Comparison of ENCODE assay signal across 33 cellular contexts in the genomic region with DNA sequence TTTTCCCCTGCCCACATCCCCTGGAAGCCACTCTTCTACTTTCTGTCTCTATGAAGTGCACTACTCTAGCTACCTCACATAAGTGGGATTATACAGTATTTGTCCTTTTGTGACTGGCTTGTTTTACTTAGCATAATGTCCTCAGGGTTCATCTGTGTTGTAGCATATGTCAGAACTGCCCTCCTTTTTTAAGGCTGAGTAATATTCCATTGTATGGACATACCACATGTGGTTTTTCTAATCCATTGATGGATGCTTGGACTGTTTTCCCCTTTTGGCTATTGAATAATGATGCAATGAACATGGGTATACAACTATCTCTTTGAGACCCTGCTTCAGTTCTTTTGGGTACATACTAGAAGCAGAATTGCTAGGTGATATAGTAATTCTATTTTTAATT.
"Had no signal": no experiment of that assay in that cellular context is flagged by ENCODE, and none has a peak within 500 bp of the region (broad histone marks: within the 10 kb centered on the region; RNA-seq: fewer than 3 reads in every experiment).

No MANE protein-coding gene starts in this region.

- ATAC-seq: activated CD8-positive, alpha-beta T cell treated with anti-CD3 and anti-CD28 coated beads for 36 hours; activated T-cell treated with anti-CD3 and anti-CD28 coated beads, Interleukin-2, amount 50 U/mL, for 72 hours; activated T-helper 17 cell treated with anti-CD3 and anti-CD28 coated beads, Interleukin-2, amount 50 U/mL, for 72 hours; PC-3; Right ventricle myocardium inferior had no signal

- H3K27me3 Mint-ChIP-seq: activated CD4-positive, alpha-beta T cell treated with anti-CD3 and anti-CD28 coated beads, Interleukin-2, amount 10 ng/mL, durations not matched to agents 24 days and 14 days; activated CD8-positive, alpha-beta T cell treated with anti-CD3 and anti-CD28 coated beads for 36 hours; activated naive CD8-positive, alpha-beta T cell treated with anti-CD3 and anti-CD28 coated beads for 36 hours; activated T-helper 17 cell treated with anti-CD3 and anti-CD28 coated beads, Interleukin-2, amount 50 U/mL, for 72 hours; central memory CD8-positive, alpha-beta T cell had no signal

- H3K4me3 ChIP-seq: Peyer's patch had no signal

- H3K27ac ChIP-seq: brain microvascular endothelial cell, Peyer's patch, WERI-Rb-1 had no signal

- H3K27me3 ChIP-seq: brain microvascular endothelial cell, Peyer's patch had no signal

- DNase-seq: activated CD4-positive, alpha-beta T cell treated with anti-CD3 and anti-CD28 coated beads, Interleukin-2, amount 10 ng/mL, durations not matched to agents 24 days and 14 days; activated CD4-positive, alpha-beta T cell treated with anti-CD3 and anti-CD28 coated beads, Interleukin-2, amount 50 U/mL, for 4 hours; activated CD4-positive, CD25-positive, alpha-beta regulatory T cell; activated CD8-positive, alpha-beta T cell treated with anti-CD3 and anti-CD28 coated beads for 36 hours; activated effector memory CD4-positive, alpha-beta T cell treated with anti-CD3 and anti-CD28 coated beads, Interleukin-2, amount 50 U/mL, for 16 hours; activated naive CD4-positive, alpha-beta T cell; activated naive CD4-positive, alpha-beta T cell treated with anti-CD3 and anti-CD28 coated beads, Interleukin-2, amount 50 U/mL, for 16 hours; activated naive CD8-positive, alpha-beta T cell treated with anti-CD3 and anti-CD28 coated beads for 36 hours; activated T-cell treated with anti-CD3 and anti-CD28 coated beads, Interleukin-2, amount 50 U/mL, for 1 hour; activated T-cell treated with anti-CD3 and anti-CD28 coated beads, Interleukin-2, amount 50 U/mL, for 72 hours; amniotic stem cell; aorta; brain microvascular endothelial cell; MV-4-11; NCI-H1092; NCI-H1436 treated with DMSO at 0.1 percent for 48 hours; NCI-H1694 treated with DMSO at 0.1 percent for 48 hours; NCI-H2029 treated with DMSO at 0.1 percent for 48 hours; NCI-H2107; NCI-H2171; NCI-H510A; NCI-H526; NCI-H748 treated with DMSO at 0.1 percent for 48 hours; NK-92 treated with Interleukin-12 subunit alpha and Interleukin-12 subunit beta, amount 100 ng/mL, for 24 hours; PC-3; Peyer's patch; RPMI8226; SIG-M5; T1000; WERI-Rb-1 had no signal

- H3K4me3 Mint-ChIP-seq: activated CD4-positive, alpha-beta T cell treated with anti-CD3 and anti-CD28 coated beads, Interleukin-2, amount 10 ng/mL, durations not matched to agents 24 days and 14 days; activated CD8-positive, alpha-beta T cell treated with anti-CD3 and anti-CD28 coated beads for 36 hours; activated naive CD8-positive, alpha-beta T cell treated with anti-CD3 and anti-CD28 coated beads for 36 hours; activated T-cell treated with anti-CD3 and anti-CD28 coated beads, Interleukin-2, amount 50 U/mL, for 72 hours; activated T-helper 17 cell treated with anti-CD3 and anti-CD28 coated beads, Interleukin-2, amount 50 U/mL, for 72 hours; central memory CD8-positive, alpha-beta T cell had no signal

- H3K36me3 ChIP-seq: brain microvascular endothelial cell, Peyer's patch, WERI-Rb-1 had no signal

- H3K27ac Mint-ChIP-seq: activated CD4-positive, alpha-beta T cell treated with anti-CD3 and anti-CD28 coated beads, Interleukin-2, amount 10 ng/mL, durations not matched to agents 24 days and 14 days; activated CD8-positive, alpha-beta T cell treated with anti-CD3 and anti-CD28 coated beads for 36 hours; activated naive CD8-positive, alpha-beta T cell treated with anti-CD3 and anti-CD28 coated beads for 36 hours; activated T-helper 17 cell treated with anti-CD3 and anti-CD28 coated beads, Interleukin-2, amount 50 U/mL, for 72 hours had no signal
